13 cellular contexts compared by ENCODE assay signal in genomic region chr12:68189766-68190700, GRCh38. TPM values are rescaled to one million over a fixed set of nuclear protein-coding genes. Genes with fewer than 3 reads are reported as not detected.
DNase-seq lines count a peak whose midpoint lies in the region; ATAC-seq, FAIRE-seq and TF ChIP-seq lines count a peak whose summit lies in the region.
"Had no signal": no experiment of that assay in that cellular context is flagged by ENCODE, and none has a peak within 500 bp of the region (broad histone marks: within the 10 kb centered on the region; RNA-seq: fewer than 3 reads in every experiment).

No MANE protein-coding gene starts in this region.

- no peak for TF ChIP-seq EP300 in suprapubic skin (IDR thresholded peaks at IDR 0.05)

- no peaks in the 10 kb centered on the region for H3K9me3 ChIP-seq in suprapubic skin
- H3K9me3 ChIP-seq: BE2C, thoracic aorta had no signal

- no peaks in the 10 kb centered on the region for H3K36me3 Mint-ChIP-seq in activated CD8-positive, alpha-beta T cell treated with anti-CD3 and anti-CD28 coated beads, Interleukin-2, amount 10 ng/mL, durations not matched to agents 7 days and 5 days (ENCODE audit: low read depth)

- no peak overlapping the region for H3K4me3 ChIP-seq in suprapubic skin
- H3K4me3 ChIP-seq: thoracic aorta had no signal

- no peak for TF ChIP-seq POLR2A in suprapubic skin (IDR thresholded peaks at IDR 0.05)

- H3K27ac Mint-ChIP-seq in activated CD8-positive, alpha-beta T cell treated with anti-CD3 and anti-CD28 coated beads, Interleukin-2, amount 10 ng/mL, durations not matched to agents 7 days and 5 days, result peak overlapping the region; percentile 81

- H3K36me3 ChIP-seq in suprapubic skin, result no peaks in the 10 kb centered on the region
- H3K36me3 ChIP-seq: BE2C, thoracic aorta had no signal

- CTCF ChIA-PET in activated CD8-positive, alpha-beta T cell treated with anti-CD3 and anti-CD28 coated beads, Interleukin-2, amount 10 ng/mL, durations not matched to agents 7 days and 5 days (lab: Charles Lee), result interaction anchor here (0.6 to 1.8 kb wide), 5 partner anchors 9 to 149 kb away, joined by 3 to 8 read pairs (median 3); no protein-coding TSS in a partner anchor

- H3K4me1 ChIP-seq in suprapubic skin, result no peaks in the 10 kb centered on the region
- H3K4me1 ChIP-seq: BE2C had no signal

- POLR2A ChIA-PET in activated CD8-positive, alpha-beta T cell treated with anti-CD3 and anti-CD28 coated beads, Interleukin-2, amount 10 ng/mL, durations not matched to agents 7 days and 5 days (lab: Charles Lee), result no interaction called here

- H3K27ac ChIP-seq in suprapubic skin, result no peak overlapping the region
- H3K27ac ChIP-seq: thoracic aorta had no signal

- peaks cover 22% of the 10 kb centered on the region for H3K4me1 Mint-ChIP-seq in activated CD8-positive, alpha-beta T cell treated with anti-CD3 and anti-CD28 coated beads, Interleukin-2, amount 10 ng/mL, durations not matched to agents 7 days and 5 days (ENCODE audit: low read depth)

- peaks cover 7% of the 10 kb centered on the region for H3K27me3 ChIP-seq in suprapubic skin

- H3K9me3 Mint-ChIP-seq in activated CD8-positive, alpha-beta T cell treated with anti-CD3 and anti-CD28 coated beads, Interleukin-2, amount 10 ng/mL, durations not matched to agents 7 days and 5 days (ENCODE audit: insufficient read depth), result no peaks in the 10 kb centered on the region

- H3K27me3 Mint-ChIP-seq in activated CD8-positive, alpha-beta T cell treated with anti-CD3 and anti-CD28 coated beads, Interleukin-2, amount 10 ng/mL, durations not matched to agents 7 days and 5 days (ENCODE audit: low read depth), result no peaks in the 10 kb centered on the region

- H3K4me3 Mint-ChIP-seq in activated CD8-positive, alpha-beta T cell treated with anti-CD3 and anti-CD28 coated beads, Interleukin-2, amount 10 ng/mL, durations not matched to agents 7 days and 5 days, result peak overlapping the region; percentile 44

- no peak for FAIRE-seq in urothelium cell line (lab: Jason Lieb, UNC)

- WGBS in suprapubic skin, result 59% methylated on average over 4 of the region's 4 CpGs

- DNase-seq in activated naive CD4-positive, alpha-beta T cell treated with Interleukin-2 at 50 U/mL for 16 hours, result peak; percentile 44
- no peak for DNase-seq in activated naive CD4-positive, alpha-beta T cell (lab: John Stamatoyannopoulos, UW)
- peak; percentile 58 for DNase-seq in activated CD8-positive, alpha-beta T cell treated with anti-CD3 and anti-CD28 coated beads, Interleukin-2, amount 10 ng/mL, durations not matched to agents 7 days and 5 days
- peak; percentile 68 for DNase-seq in foreskin melanocyte
- peak; percentile 61 for DNase-seq in urothelium cell line (ENCODE audit: low spot score)
- DNase-seq in Kasumi-1 (lab: John Stamatoyannopoulos, UW), result no peak
- DNase-seq in suprapubic skin (ENCODE audit: low spot score in 2 of 2), result no peak
- DNase-seq in NCI-H1092 treated with DMSO at 0.1 percent for 48 hours (lab: John Stamatoyannopoulos, UW), result no peak
- DNase-seq: BE2C, NCI-H510A treated with DMSO at 0.1 percent for 48 hours, nucleus accumbens had no signal

- TF ChIP-seq CTCF in suprapubic skin (IDR thresholded peaks at IDR 0.05), result no peak

- peak; percentile 86 for ATAC-seq in activated CD8-positive, alpha-beta T cell treated with anti-CD3 and anti-CD28 coated beads, Interleukin-2, amount 10 ng/mL, durations not matched to agents 7 days and 5 days

RNA-seq across cellular contexts. Expression of gene IFNG, which starts 30.5 kb away (rescaled TPM):
- 1 to 10 TPM; 3.1 to 5.0 TPM for total RNA-seq in activated CD8-positive, alpha-beta T cell treated with anti-CD3 and anti-CD28 coated beads, Interleukin-2, amount 10 ng/mL, durations not matched to agents 7 days and 5 days
- not detected for total RNA-seq in suprapubic skin
- total RNA-seq: fibroblast of villous mesenchyme, thoracic aorta had no signal

RNA-seq across cellular contexts. Expression of gene IL26, which starts 35.6 kb away (rescaled TPM):
- total RNA-seq in activated CD8-positive, alpha-beta T cell treated with anti-CD3 and anti-CD28 coated beads, Interleukin-2, amount 10 ng/mL, durations not matched to agents 7 days and 5 days, result under 1 TPM in 1 of 2 experiments, not detected in 1; 0.23 TPM
- total RNA-seq in suprapubic skin, result not detected
- total RNA-seq: fibroblast of villous mesenchyme, thoracic aorta had no signal

Comparison
In these comparisons a context has a peak if more than half of its experiments do, and no peak if none do; other contexts are left out.
1. DNase-seq: peak in activated naive CD4-positive, alpha-beta T cell treated with Interleukin-2 at 50 U/mL for 16 hours (single experiment), activated CD8-positive, alpha-beta T cell treated with anti-CD3 and anti-CD28 coated beads, Interleukin-2, amount 10 ng/mL, durations not matched to agents 7 days and 5 days (single experiment), foreskin melanocyte (single experiment) and urothelium cell line (single experiment); none in activated naive CD4-positive, alpha-beta T cell (0 of 4), Kasumi-1 (0 of 2), suprapubic skin (0 of 2) and NCI-H1092 treated with DMSO at 0.1 percent for 48 hours (single experiment).
2. RNA of gene IFNG, which starts 30.5 kb away (total RNA-seq): 3.1 to 5.0 TPM in activated CD8-positive, alpha-beta T cell treated with anti-CD3 and anti-CD28 coated beads, Interleukin-2, amount 10 ng/mL, durations not matched to agents 7 days and 5 days; not detected in suprapubic skin; every median in the first group is over 4 times any median in the second.